12 cellular contexts compared by ENCODE assay signal in the genomic region with DNA sequence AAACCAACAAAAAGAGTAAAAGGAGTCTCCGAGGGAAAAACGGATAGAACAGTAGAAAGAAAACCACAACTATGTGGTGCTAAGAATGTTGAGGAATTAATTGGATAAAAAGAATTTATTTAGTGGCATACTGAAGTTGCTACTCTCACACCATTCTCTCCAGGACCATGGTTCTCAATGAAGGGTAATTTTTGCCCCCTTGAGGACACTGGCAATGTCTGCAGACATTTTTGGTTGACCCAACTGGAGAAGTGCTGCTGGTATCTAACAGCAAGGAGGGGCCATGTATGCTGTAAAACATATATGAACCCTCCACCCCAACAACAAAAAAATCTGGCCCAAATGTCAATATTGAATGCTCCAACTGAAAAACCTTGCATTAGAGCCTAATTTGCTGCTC.
DNase-seq lines count a peak whose midpoint lies in the region; ATAC-seq and TF ChIP-seq lines count a peak whose summit lies in the region.
"Had no signal": no experiment of that assay in that cellular context is flagged by ENCODE, and none has a peak within 500 bp of the region (broad histone marks: within the 10 kb centered on the region; RNA-seq: fewer than 3 reads in every experiment).

No MANE protein-coding gene starts in this region.

- H3K4me3 Mint-ChIP-seq in T-helper 17 cell: no peak overlapping the region
- H3K4me3 Mint-ChIP-seq: activated naive CD4-positive, alpha-beta T cell treated with anti-CD3 and anti-CD28 coated beads for 36 hours had no signal

- H3K27ac ChIP-seq in C4-2B (no peak overlapping the region), ascending aorta (no peak overlapping the region)
- H3K27ac ChIP-seq: transverse colon had no signal

- no peak overlapping the region for H3K4me3 ChIP-seq in ascending aorta
- H3K4me3 ChIP-seq: transverse colon had no signal

- no peaks in the 10 kb centered on the region for H3K27me3 Mint-ChIP-seq in T-helper 17 cell

- H3K9me3 ChIP-seq in ascending aorta: no peaks in the 10 kb centered on the region
- H3K9me3 ChIP-seq in T-helper 17 cell (ENCODE audit: control insufficient read depth, low read length, poor library complexity, severe bottlenecking): no peaks in the 10 kb centered on the region
- H3K9me3 ChIP-seq: transverse colon had no signal

- no peaks in the 10 kb centered on the region for H3K27me3 ChIP-seq in ascending aorta
- H3K27me3 ChIP-seq: transverse colon had no signal

- no peak overlapping the region for H3K27ac Mint-ChIP-seq in T-helper 17 cell
- H3K27ac Mint-ChIP-seq: activated naive CD4-positive, alpha-beta T cell treated with anti-CD3 and anti-CD28 coated beads for 36 hours had no signal

- H3K36me3 Mint-ChIP-seq in T-helper 17 cell (ENCODE audit: low read depth): peaks cover 7% of the 10 kb centered on the region

- TF ChIP-seq CTCF in C4-2B (conservative IDR thresholded peaks at IDR 0.05): peak; percentile 27; the same call in 1 of the 2 replicates
- TF ChIP-seq CTCF in ascending aorta (IDR thresholded peaks at IDR 0.05): no peak

- peaks cover 4% of the 10 kb centered on the region for H3K4me1 Mint-ChIP-seq in T-helper 17 cell

- no peak for ATAC-seq in T-helper 17 cell

- intact Hi-C loops in ascending aorta (cut with DNase I): no loop called here

- H3K36me3 ChIP-seq in ascending aorta: peaks cover 16 to 32% of the 10 kb centered on the region in 2 donors

- DNase-seq in HCEC 1CT (peak; percentile 14), SW480 (ENCODE audit: low spot score) (peak; percentile 13), iPS-NIHi7 (ENCODE audit: extremely low spot score) (peak; percentile 50), ascending aorta (ENCODE audit: low spot score in 2 of 2) (no peak), NCI-H2081 (lab: John Stamatoyannopoulos, UW) (no peak), T-helper 17 cell (no peak), NCI-H1436 (lab: John Stamatoyannopoulos, UW) (no peak)
- DNase-seq: activated naive CD4-positive, alpha-beta T cell treated with anti-CD3 and anti-CD28 coated beads for 36 hours; hippocampal formation; SHP77; transverse colon had no signal

- H3K4me1 ChIP-seq in ascending aorta: no peaks in the 10 kb centered on the region

Comparison
In these comparisons a context has a peak if more than half of its experiments do, and no peak if none do; other contexts are left out.
1. DNase-seq: peak in HCEC 1CT (single experiment), SW480 (single experiment) and iPS-NIHi7 (single experiment); none in ascending aorta (0 of 2), NCI-H2081 (0 of 2), T-helper 17 cell (0 of 3) and NCI-H1436 (single experiment).